Comparison of ENCODE assay signal across 12 cellular contexts in genomic region chr7:108448777-108449576, GRCh38. TPM values are rescaled to one million over a fixed set of nuclear protein-coding genes. Genes with fewer than 3 reads are reported as not detected.
DNase-seq lines count a peak whose midpoint lies in the region; ATAC-seq, FAIRE-seq and TF ChIP-seq lines count a peak whose summit lies in the region.
"Had no signal": no experiment of that assay in that cellular context is flagged by ENCODE, and none has a peak within 500 bp of the region (broad histone marks: within the 10 kb centered on the region; RNA-seq: fewer than 3 reads in every experiment).

No MANE protein-coding gene starts in this region.

- H3K4me3 ChIP-seq in astrocyte (ENCODE audit: insufficient read depth, low read depth, low read length) (no peak overlapping the region), neuron (ENCODE audit: low read length) (peak overlapping the region; percentile 47)

- no peak for FAIRE-seq in astrocyte (lab: Jason Lieb, UNC)
- FAIRE-seq: endometrium, GM18507 had no signal

- no peaks in the 10 kb centered on the region for H3K9me3 Mint-ChIP-seq in astrocyte (ENCODE audit: unreplicated experiment)

- peaks cover 53% of the 10 kb centered on the region for H3K79me2 ChIP-seq in astrocyte (ENCODE audit: insufficient read depth, low read length)

- no peaks in the 10 kb centered on the region for H3K4me1 ChIP-seq in astrocyte (ENCODE audit: insufficient read depth, low read length)
- peaks cover 49% of the 10 kb centered on the region for H3K4me1 ChIP-seq in neuron (ENCODE audit: insufficient read depth, low read length)

- peak overlapping the region; percentile 0 for H3K9ac ChIP-seq in astrocyte (ENCODE audit: low read length)

- H3K4me1 Mint-ChIP-seq in astrocyte (ENCODE audit: low read depth, unreplicated experiment) = no peaks in the 10 kb centered on the region

- H3K9me3 ChIP-seq in astrocyte (ENCODE audit: insufficient read depth, low read depth, low read length) = no peaks in the 10 kb centered on the region
- no peaks in the 10 kb centered on the region for H3K9me3 ChIP-seq in neuron (ENCODE audit: low read length)

- H3K4me3 Mint-ChIP-seq in astrocyte (ENCODE audit: unreplicated experiment) = no peak overlapping the region

- H3K27me3 ChIP-seq in astrocyte (ENCODE audit: insufficient read depth, low read length) (peaks cover 5% of the 10 kb centered on the region), neuron (ENCODE audit: insufficient read depth, low read length) (no peaks in the 10 kb centered on the region)

- DNase-seq in NCI-H1930 (lab: John Stamatoyannopoulos, UW) (peak; percentile 31 to 34), astrocyte (ENCODE audit: low read depth) (no peak), sciatic nerve (ENCODE audit: low spot score) (no peak)
- DNase-seq in activated CD4-positive, alpha-beta T cell treated with anti-CD3 and anti-CD28 coated beads for 4 hours = no peak
- DNase-seq: Calu3, RPMI8226, T1000 had no signal

- peak overlapping the region; percentile 14 for H3K4me2 ChIP-seq in astrocyte (ENCODE audit: low read length)

- no peak for TF ChIP-seq CTCF in astrocyte (IDR thresholded peaks at IDR 0.05; ENCODE audit: insufficient read depth, low read depth, low read length)

- H2AFZ ChIP-seq in astrocyte (ENCODE audit: low read depth, low read length) (no peak overlapping the region), neuron (ENCODE audit: low read depth, low read length) (peak overlapping the region; percentile 31)

- no peaks in the 10 kb centered on the region for H4K20me1 ChIP-seq in astrocyte (ENCODE audit: insufficient read depth, low read length)

- H3K27me3 Mint-ChIP-seq in astrocyte (ENCODE audit: low read depth, unreplicated experiment) = peaks cover 3% of the 10 kb centered on the region

- intact Hi-C loops in sciatic nerve (cut with DNase I) = no loop called here

- ATAC-seq in GM19463 (IDR thresholded peaks at IDR 0.05; ENCODE audit: unreplicated experiment) = peak; percentile 64
- no peak for ATAC-seq in GM19324 (IDR thresholded peaks at IDR 0.05; ENCODE audit: low FRiP score, unreplicated experiment)
- ATAC-seq in sciatic nerve = no peak

- no peaks in the 10 kb centered on the region for H3K36me3 Mint-ChIP-seq in astrocyte (ENCODE audit: low read depth, unreplicated experiment)

- H3K27ac ChIP-seq in astrocyte (ENCODE audit: low read depth, low read length) = no peak overlapping the region

- H3K36me3 ChIP-seq in astrocyte (ENCODE audit: insufficient read depth, low read length) = no peaks in the 10 kb centered on the region
- no peaks in the 10 kb centered on the region for H3K36me3 ChIP-seq in neuron (ENCODE audit: insufficient read depth, low read length)

- no peak overlapping the region for H3K27ac Mint-ChIP-seq in astrocyte (ENCODE audit: unreplicated experiment)

RNA-seq across cellular contexts. Expression of gene NRCAM, which starts 7.3 kb away (rescaled TPM):
- total RNA-seq in astrocyte = 7.9 and 9.3 TPM in 2 replicates
- total RNA-seq in sciatic nerve = 17.4 TPM

Comparison
In these comparisons a context has a peak if more than half of its experiments do, and no peak if none do; other contexts are left out.
1. DNase-seq: peak in NCI-H1930 (2 of 2); none in astrocyte (single experiment), sciatic nerve (single experiment) and activated CD4-positive, alpha-beta T cell treated with anti-CD3 and anti-CD28 coated beads for 4 hours (0 of 2).